Comparison of ENCODE assay signal across 22 cellular contexts in the genomic region with DNA sequence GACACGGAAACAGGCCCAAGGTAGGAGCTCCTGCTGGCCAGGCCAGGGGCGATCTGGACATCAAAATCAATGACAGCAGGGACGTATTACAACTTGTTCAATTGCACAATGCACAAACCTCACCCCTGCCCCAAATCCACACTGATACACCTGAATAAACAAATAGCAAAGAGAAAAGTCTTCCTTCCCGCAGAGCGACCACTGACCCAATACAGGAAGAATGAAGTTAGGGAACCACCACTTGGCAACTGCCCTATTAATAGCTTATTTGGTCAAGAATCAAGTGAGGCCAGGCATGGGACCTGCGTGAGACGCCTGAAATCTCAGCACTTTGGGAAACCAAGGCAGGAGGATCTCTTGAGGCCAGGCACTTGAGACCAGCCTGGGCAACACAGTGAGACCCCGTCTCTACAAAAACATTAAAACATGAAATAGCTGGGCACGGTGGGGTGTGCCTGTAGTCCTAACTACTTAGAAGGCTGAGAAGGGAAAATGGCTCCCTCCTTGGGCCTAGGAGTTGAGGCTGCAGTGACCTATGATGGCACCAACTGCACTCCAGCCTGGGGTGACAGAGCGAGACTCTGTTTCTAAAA.
DNase-seq lines count a peak whose midpoint lies in the region; ATAC-seq, FAIRE-seq and TF ChIP-seq lines count a peak whose summit lies in the region.
"Had no signal": no experiment of that assay in that cellular context is flagged by ENCODE, and none has a peak within 500 bp of the region (broad histone marks: within the 10 kb centered on the region; RNA-seq: fewer than 3 reads in every experiment).

No MANE protein-coding gene starts in this region.

- H2BK15ac ChIP-seq in neuronal stem cell (ENCODE audit: low read length) = no peak overlapping the region

- DNase-seq in K562 (ENCODE audit: extremely low read depth in 1 of 4, low spot score in 3 of 4) (no peak), neuronal stem cell (ENCODE audit: low spot score) (no peak), urothelium cell line (ENCODE audit: low spot score) (no peak), NCI-H1092 (lab: John Stamatoyannopoulos, UW) (no peak), OCI-M2 (lab: John Stamatoyannopoulos, UW; ENCODE audit: unreplicated experiment) (no peak)
- DNase-seq: Caco-2; CD4-positive, CD25-positive, alpha-beta regulatory T cell; CD8-positive, alpha-beta T cell; DMS153; DND-41; H9; HFFc6 had no signal

- peaks cover 57 to 69% of the 10 kb centered on the region in 2 experiments for H3K27me3 ChIP-seq in K562 (ENCODE audit: control insufficient read depth in 2 of 2, insufficient read depth in 2 of 2, low read length in 2 of 2)
- peaks cover 0 to 4% (median 0%) of the 10 kb centered on the region in 3 experiments for H3K27me3 ChIP-seq in neuronal stem cell (ENCODE audit: control insufficient read depth in 3 of 3, insufficient read depth in 3 of 3, low read depth in 1 of 3, low read length in 3 of 3)
- H3K27me3 ChIP-seq: BLaER1 had no signal

- no TSS peak for BruUV-seq in K562 (replicated peaks; lab: Mats Ljungman, UMichigan)

- in situ Hi-C loops in K562 (cut with MboI) = loop anchor here (25.0 kb wide), 1 partner anchor 521 kb away; no protein-coding TSS in a partner anchor

- H3K4me1 ChIP-seq in HEK293 (ENCODE audit: control insufficient read depth, insufficient read depth, low read length) (no peaks in the 10 kb centered on the region), K562 (replicated peaks in 1 of 2; ENCODE audit: control insufficient read depth in 2 of 2, insufficient read depth in 2 of 2, low read length in 2 of 2) (peaks cover 1 to 7% of the 10 kb centered on the region in 2 experiments; a peak in 3 of 5 replicates), neuronal stem cell (ENCODE audit: control insufficient read depth in 2 of 2, insufficient read depth in 1 of 2, low read depth in 1 of 2, low read length in 2 of 2) (peaks cover 0 to 4% of the 10 kb centered on the region in 2 donors)
- H3K4me1 ChIP-seq: Caco-2 had no signal

- no peak overlapping the region for H2BK5ac ChIP-seq in neuronal stem cell (ENCODE audit: low read length)

- H3K9ac ChIP-seq in K562 (ENCODE audit: insufficient read depth in 1 of 2, low read depth in 2 of 2, low read length in 2 of 2) (no peak overlapping the region; a peak in 1 of 4 replicates), neuronal stem cell (ENCODE audit: low read depth, low read length, poor library complexity) (no peak overlapping the region)
- H3K9ac ChIP-seq: BLaER1 had no signal

- no peak overlapping the region for H4K91ac ChIP-seq in neuronal stem cell (ENCODE audit: low read depth, low read length, poor library complexity)

- no peak overlapping the region for H3K27ac ChIP-seq in HEK293 (ENCODE audit: extremely low read depth, low read depth, low read length)
- no peak overlapping the region for H3K27ac ChIP-seq in K562 (ENCODE audit: extremely low read depth, low read depth, low read length)
- no peak overlapping the region for H3K27ac ChIP-seq in neuronal stem cell (replicated peaks; ENCODE audit: low read length)
- H3K27ac ChIP-seq: 22Rv1, BLaER1, C4-2B had no signal

- H2AFZ ChIP-seq in K562 (ENCODE audit: low read depth, low read length) (no peak overlapping the region), neuronal stem cell (ENCODE audit: low read length) (peak overlapping the region; percentile 62)
- H2AFZ ChIP-seq: GM23338 had no signal

- no peaks in the 10 kb centered on the region for H3K79me2 ChIP-seq in K562 (ENCODE audit: control insufficient read depth, insufficient read depth, low read length)

- H3K4me2 ChIP-seq in K562 (ENCODE audit: insufficient read depth, low read length) (no peak overlapping the region), neuronal stem cell (ENCODE audit: insufficient read depth, low read length, poor library complexity, severe bottlenecking) (no peak overlapping the region)
- H3K4me2 ChIP-seq: BLaER1, GM23338 had no signal

- TF ChIP-seq POLR2A in K562 (conservative IDR thresholded peaks at IDR 0.05) = no peak

- H3K23ac ChIP-seq in neuronal stem cell (ENCODE audit: low read depth, low read length, poor library complexity) = no peak overlapping the region

- no peak for FAIRE-seq in K562 (lab: Jason Lieb, UNC)
- peak; percentile 40 for FAIRE-seq in urothelium cell line (lab: Jason Lieb, UNC)
- FAIRE-seq: A204.1, G401.6, GM12892 had no signal

- H2AK5ac ChIP-seq in neuronal stem cell (ENCODE audit: low read depth, low read length) = no peak overlapping the region

- H2BK120ac ChIP-seq in neuronal stem cell (ENCODE audit: low read depth, low read length) = no peak overlapping the region

- H4K8ac ChIP-seq in neuronal stem cell (ENCODE audit: low read depth, low read length) = no peak overlapping the region

- H3K9me1 ChIP-seq in K562 (ENCODE audit: control insufficient read depth, insufficient read depth, low read length) = no peaks in the 10 kb centered on the region

- POLR2A ChIA-PET in HEK293 (lab: Yijun Ruan, JAX) (no interaction called here), K562 (lab: Yijun Ruan, JAX) (interaction anchor here (0.6 to 21.8 kb wide), 13 partner anchors 8 to 167 kb away, joined by 3 to 234 read pairs (median 4); no protein-coding TSS in a partner anchor)

- H3K4ac ChIP-seq in neuronal stem cell (ENCODE audit: low read length) = no peak overlapping the region

- 9% methylated on average over 10 of the region's 10 CpGs for WGBS in K562 (ENCODE audit: insufficient coverage, low coverage, missing lambda C conversion rate)
- WGBS in neuronal stem cell (ENCODE audit: extremely low coverage in 2 of 2, insufficient read length in 2 of 2, insufficient replicate concordance in 1 of 2), 2 donors = no CpG with 5 or more reads among the region's 10 CpGs

- no peaks in the 10 kb centered on the region for H3K9me3 ChIP-seq in HEK293 (ENCODE audit: control insufficient read depth, insufficient read depth, low read depth, low read length)
- no peaks in the 10 kb centered on the region for H3K9me3 ChIP-seq in K562 (replicated peaks; ENCODE audit: control insufficient read depth, insufficient read depth, low read depth, low read length)
- no peaks in the 10 kb centered on the region for H3K9me3 ChIP-seq in neuronal stem cell (replicated peaks in 1 of 2; ENCODE audit: control insufficient read depth in 2 of 2, insufficient read depth in 1 of 2, low read depth in 1 of 2, low read length in 2 of 2)
- H3K9me3 ChIP-seq: BLaER1, Caco-2 had no signal

- TF ChIP-seq EP300 in K562 (IDR thresholded peaks at IDR 0.05; ENCODE audit: low read length) = no peak

- no peak overlapping the region for H2BK12ac ChIP-seq in neuronal stem cell (ENCODE audit: low read length)

- peak overlapping the region; percentile 13 for H3K18ac ChIP-seq in neuronal stem cell (ENCODE audit: low read length)

- ATAC-seq in K562 (no peak), HG03442 (IDR thresholded peaks at IDR 0.05; ENCODE audit: unreplicated experiment) (no peak)
- ATAC-seq: CD8-positive, alpha-beta T cell; GM23338; HCT116 had no signal

- peaks cover 2% of the 10 kb centered on the region for H3K79me1 ChIP-seq in neuronal stem cell (ENCODE audit: low read depth, low read length)

- no peaks in the 10 kb centered on the region for H3K36me3 ChIP-seq in HEK293 (ENCODE audit: control insufficient read depth in 2 of 2, insufficient read depth in 1 of 2, low read length in 2 of 2)
- H3K36me3 ChIP-seq in K562 (ENCODE audit: control insufficient read depth, insufficient read depth, low read length) = no peaks in the 10 kb centered on the region
- H3K36me3 ChIP-seq in neuronal stem cell (replicated peaks in 1 of 2; ENCODE audit: control insufficient read depth in 2 of 2, insufficient read depth in 2 of 2, low read length in 2 of 2) = no peaks in the 10 kb centered on the region
- H3K36me3 ChIP-seq: BLaER1 had no signal

- TF ChIP-seq RAD21 in K562 (CRISPR knock-in tag; conservative IDR thresholded peaks at IDR 0.05 in 1 of 2, IDR thresholded peaks at IDR 0.05 in 1 of 2) = no peak

- CTCF ChIA-PET in HEK293 (lab: Yijun Ruan, JAX) (interaction anchor here (1.3 to 2.1 kb wide), 2 partner anchors 10 to 11 kb away, joined by 5 read pairs; no protein-coding TSS in a partner anchor), K562 (lab: Yijun Ruan, JAX; ENCODE audit: low intra/inter-chr PET ratio) (interaction anchor here (0.6 kb wide), 1 partner anchor 124 kb away, joined by 3 read pairs; no protein-coding TSS in a partner anchor)

- no peak overlapping the region for H3K4me3 ChIP-seq in HEK293 (ENCODE audit: low read depth, low read length)
- H3K4me3 ChIP-seq in K562 = no peak overlapping the region
- no peak overlapping the region for H3K4me3 ChIP-seq in neuronal stem cell (ENCODE audit: low read length in 2 of 2)
- H3K4me3 ChIP-seq: BLaER1, GM23338 had no signal

- no peak for TF ChIP-seq CTCF in HEK293 (tag by site-specific recombination; IDR thresholded peaks at IDR 0.05)
- no peak for TF ChIP-seq CTCF in K562 (IDR thresholded peaks at IDR 0.05 in 2 of 3, conservative IDR thresholded peaks at IDR 0.05 in 1 of 3; ENCODE audit: insufficient read depth in 2 of 3, low read depth in 1 of 3, low read length in 3 of 3)

- H3K14ac ChIP-seq in neuronal stem cell (ENCODE audit: low read length) = no peak overlapping the region

- intact Hi-C loops in K562 (cut with micrococcal nuclease) = no loop called here

- peaks cover 51% of the 10 kb centered on the region for H4K20me1 ChIP-seq in K562 (replicated peaks; ENCODE audit: control insufficient read depth, insufficient read depth, low read length)
- H4K20me1 ChIP-seq: BLaER1 had no signal

TF ChIP-seq in HEK293, 187 proteins besides CTCF, POLR2A, EP300 and RAD21 (continues in another document):
- TF ChIP-seq ZNF121 (tag by site-specific recombination; IDR thresholded peaks at IDR 0.05) = 0 out of 2 replicates have a peak, but pooled peaks have one; percentile 26

TF ChIP-seq in K562, 482 proteins besides CTCF, POLR2A, EP300 and RAD21 (continues in another document):
- peak; percentile 39 for TF ChIP-seq ZNF143 (CRISPR knock-in tag; IDR thresholded peaks at IDR 0.05)
- TF ChIP-seq, protein P1, sequence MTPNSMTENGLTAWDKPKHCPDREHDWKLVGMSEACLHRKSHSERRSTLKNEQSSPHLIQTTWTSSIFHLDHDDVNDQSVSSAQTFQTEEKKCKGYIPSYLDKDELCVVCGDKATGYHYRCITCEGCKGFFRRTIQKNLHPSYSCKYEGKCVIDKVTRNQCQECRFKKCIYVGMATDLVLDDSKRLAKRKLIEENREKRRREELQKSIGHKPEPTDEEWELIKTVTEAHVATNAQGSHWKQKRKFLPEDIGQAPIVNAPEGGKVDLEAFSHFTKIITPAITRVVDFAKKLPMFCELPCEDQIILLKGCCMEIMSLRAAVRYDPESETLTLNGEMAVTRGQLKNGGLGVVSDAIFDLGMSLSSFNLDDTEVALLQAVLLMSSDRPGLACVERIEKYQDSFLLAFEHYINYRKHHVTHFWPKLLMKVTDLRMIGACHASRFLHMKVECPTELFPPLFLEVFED (CRISPR knock-in tag; conservative IDR thresholded peaks at IDR 0.05) = 0 out of 2 replicates have a peak, but pooled peaks have one; percentile 28
- TF ChIP-seq BRCA1 (IDR thresholded peaks at IDR 0.05) = no peak
- peak; percentile 90; the same call in 1 of the 2 replicates for TF ChIP-seq BRCA1 (CRISPR knock-in tag; IDR thresholded peaks at IDR 0.05)
